Comparison of ENCODE assay signal across 8 cellular contexts in genomic region chr1:109620396-109620817, GRCh38. TPM values are rescaled to one million over a fixed set of nuclear protein-coding genes. Genes with fewer than 3 reads are reported as not detected.
DNase-seq lines count a peak whose midpoint lies in the region; ATAC-seq, FAIRE-seq and TF ChIP-seq lines count a peak whose summit lies in the region.

No MANE protein-coding gene starts in this region.

- H3K4ac ChIP-seq in H1 (replicated peaks; ENCODE audit: insufficient read length, low read depth, low read length) (peak overlapping the region; percentile 81), mesendoderm (ENCODE audit: low read depth, low read length) (no peak overlapping the region)

- intact Hi-C loops in upper lobe of right lung (cut with DNase I) = no loop called here

- POLR2A ChIA-PET in H1 (lab: Charles Lee; ENCODE audit: partially characterized antibody) = interaction anchor here (0.8 to 2.5 kb wide), 10 partner anchors 9 to 75 kb away, joined by 3 to 18 read pairs (median 5); partner anchors contain the start of gene GNAI3

- H4K20me1 ChIP-seq in H1 (replicated peaks in 1 of 2; ENCODE audit: control insufficient read depth in 1 of 2, insufficient read depth in 2 of 2, low read length in 2 of 2) = peaks cover 5 to 25% of the 10 kb centered on the region in 2 experiments

- H4K8ac ChIP-seq in H1 (ENCODE audit: extremely low read depth, insufficient read depth, low read length) (peak overlapping the region; percentile 88; the same call in 1 of the 2 replicates), mesendoderm (ENCODE audit: low read depth, low read length) (no peak overlapping the region)

- H3K79me2 ChIP-seq in H1 (ENCODE audit: control insufficient read depth in 1 of 2, insufficient read depth in 2 of 2, low read length in 2 of 2) (peaks cover 0 to 37% of the 10 kb centered on the region in 2 experiments; a peak in 2 of 4 replicates), mesendoderm (ENCODE audit: control insufficient read depth, insufficient read depth, low read length) (peaks cover 30% of the 10 kb centered on the region)

- H3K4me1 ChIP-seq in H1 (replicated peaks in 1 of 4; ENCODE audit: control insufficient read depth in 3 of 4, insufficient read depth in 4 of 4, low read length in 3 of 4) (peaks cover 4 to 25% (median 12%) of the 10 kb centered on the region in 4 experiments), mesendoderm (ENCODE audit: control insufficient read depth, low read depth, low read length) (peaks cover 2% of the 10 kb centered on the region), upper lobe of right lung (peaks cover 53% of the 10 kb centered on the region)

- H3K14ac ChIP-seq in H1 (ENCODE audit: insufficient read length) = no peak overlapping the region

- TF ChIP-seq CTCF in AG10803 (conservative IDR thresholded peaks at IDR 0.05; ENCODE audit: low read length) = no peak
- no peak for TF ChIP-seq CTCF in H1 (IDR thresholded peaks at IDR 0.05; ENCODE audit: control extremely low read depth in 1 of 3, insufficient read depth in 1 of 3, low read depth in 1 of 3, low read length in 3 of 3)
- TF ChIP-seq CTCF in upper lobe of right lung (IDR thresholded peaks at IDR 0.05) = no peak

- TF ChIP-seq POLR2A in H1 (IDR thresholded peaks at IDR 0.05; ENCODE audit: control extremely low read depth in 1 of 2, low read depth in 2 of 2, low read length in 2 of 2) = no peak; a peak in 1 of 3 replicates

- no peak overlapping the region for H3K27ac ChIP-seq in H1 (ENCODE audit: low read depth, low read length)
- peak overlapping the region; percentile 60 for H3K27ac ChIP-seq in mesendoderm (ENCODE audit: low read depth, low read length)
- H3K27ac ChIP-seq in upper lobe of right lung = peak overlapping the region; percentile 82

- H2BK15ac ChIP-seq in H1 (ENCODE audit: low read length) (0 out of 2 replicates have a peak overlapping the region, but pooled peaks have one; percentile 13), mesendoderm (replicated peaks; ENCODE audit: low read depth) (no peak overlapping the region)

- no peak for FAIRE-seq in H1 (lab: Jason Lieb, UNC)

- H4K5ac ChIP-seq in H1 (ENCODE audit: insufficient read length, low read depth, low read length) (no peak overlapping the region), mesendoderm (ENCODE audit: low read length) (no peak overlapping the region)

- H3K4me3 ChIP-seq in AG10803 (ENCODE audit: low read length) = peak overlapping the region; percentile 99
- H3K4me3 ChIP-seq in H1 (ENCODE audit: extremely low read depth in 1 of 4, insufficient read depth in 2 of 4, low read depth in 3 of 4, low read length in 4 of 4) = peak overlapping the region; percentile 69 to 85 (median 78)
- peak overlapping the region; percentile 89 for H3K4me3 ChIP-seq in mesendoderm (ENCODE audit: low read length)
- peak overlapping the region; percentile 83 for H3K4me3 ChIP-seq in upper lobe of right lung

- H3K9me3 ChIP-seq in H1 (ENCODE audit: insufficient read depth in 2 of 2, low read depth in 1 of 2, low read length in 1 of 2) (no peaks in the 10 kb centered on the region), upper lobe of right lung (no peaks in the 10 kb centered on the region)

- H3K79me1 ChIP-seq in H1 (ENCODE audit: low read depth, low read length) = peaks cover 17% of the 10 kb centered on the region
- peaks cover 23% of the 10 kb centered on the region for H3K79me1 ChIP-seq in mesendoderm (ENCODE audit: low read length)

- no peak for TF ChIP-seq EP300 in H1 (IDR thresholded peaks at IDR 0.05; ENCODE audit: borderline replicate concordance in 1 of 2, low read depth in 2 of 2, low read length in 2 of 2)

- H3K9ac ChIP-seq in H1 (replicated peaks in 1 of 4; ENCODE audit: extremely low read depth in 1 of 4, low read depth in 3 of 4, low read length in 3 of 4) (peak overlapping the region in 3 of 4 experiments; percentile 31 to 74 (median 65); a peak in 6 of 7 replicates), mesendoderm (ENCODE audit: low read length) (peak overlapping the region; percentile 97)

- H2BK5ac ChIP-seq in H1 (ENCODE audit: low read depth, low read length) (peak overlapping the region; percentile 86; the same call in 1 of the 2 replicates), mesendoderm (ENCODE audit: low read length) (peak overlapping the region; percentile 78)

- H2BK20ac ChIP-seq in H1 (ENCODE audit: low read length) = no peak overlapping the region

- ATAC-seq in GM19438 (IDR thresholded peaks at IDR 0.05; ENCODE audit: low read depth, unreplicated experiment) = peak; percentile 2
- peak; percentile 2 for ATAC-seq in upper lobe of right lung

- CTCF ChIA-PET in H1 (lab: Charles Lee; ENCODE audit: partially characterized antibody) = interaction anchor here (0.7 to 1.7 kb wide), 12 partner anchors 10 to 338 kb away, joined by 3 to 9 read pairs (median 3); partner anchors contain the start of gene PSRC1

- H2AFZ ChIP-seq in H1 (ENCODE audit: low read length) = peak overlapping the region; percentile 80; the same call in 1 of the 2 replicates

- H3K56ac ChIP-seq in H1 (replicated peaks; ENCODE audit: insufficient read length, low read depth, low read length) (peak overlapping the region; percentile 64), mesendoderm (ENCODE audit: low read length) (peak overlapping the region; percentile 96)

- TF ChIP-seq RAD21 in H1 (IDR thresholded peaks at IDR 0.05 in 1 of 2, conservative IDR thresholded peaks at IDR 0.05 in 1 of 2; ENCODE audit: low read depth in 2 of 2, low read length in 2 of 2) = no peak

- H2BK12ac ChIP-seq in H1 (ENCODE audit: low read depth, low read length) = peak overlapping the region; percentile 85; the same call in 1 of the 2 replicates

- H2BK120ac ChIP-seq in H1 (replicated peaks; ENCODE audit: low read depth, low read length) = no peak overlapping the region
- H2BK120ac ChIP-seq in mesendoderm (ENCODE audit: low read depth, low read length) = no peak overlapping the region

- no peaks in the 10 kb centered on the region for H3K36me3 ChIP-seq in H1 (ENCODE audit: control insufficient read depth in 2 of 4, insufficient read depth in 4 of 4, low read length in 3 of 4)
- H3K36me3 ChIP-seq in mesendoderm (ENCODE audit: control insufficient read depth, insufficient read depth, low read length) = no peaks in the 10 kb centered on the region
- H3K36me3 ChIP-seq in upper lobe of right lung = no peaks in the 10 kb centered on the region

- H2AK5ac ChIP-seq in H1 (ENCODE audit: low read depth, low read length) (no peak overlapping the region), mesendoderm (ENCODE audit: low read length) (peak overlapping the region; percentile 59)

- H3K4me2 ChIP-seq in H1 (ENCODE audit: insufficient read depth in 1 of 2, low read depth in 2 of 2, low read length in 2 of 2) (peak overlapping the region; percentile 91 to 94), mesendoderm (ENCODE audit: low read length) (peak overlapping the region; percentile 98)

- H3K18ac ChIP-seq in H1 (ENCODE audit: extremely low read depth, low read length) = peak overlapping the region; percentile 96; the same call in 1 of the 2 replicates
- peak overlapping the region; percentile 42 for H3K18ac ChIP-seq in mesendoderm (ENCODE audit: low read length)

- H3K23ac ChIP-seq in H1 (ENCODE audit: insufficient read length) (no peak overlapping the region), mesendoderm (ENCODE audit: low read length) (peak overlapping the region; percentile 90)

- 0% methylated on average over 8 of the region's 10 CpGs; no CpG with 5 or more reads in 1 of the 2 experiments for WGBS in H1 (ENCODE audit: extremely low coverage in 1 of 2, insufficient coverage in 1 of 2, insufficient read length in 1 of 2, insufficient replicate concordance in 2 of 2, low coverage in 1 of 2, low lambda C conversion rate in 2 of 2, missing lambda C conversion rate in 1 of 2), 2 experiments
- WGBS in mesendoderm (ENCODE audit: extremely low coverage, insufficient coverage, low lambda C conversion rate) = no CpG with 5 or more reads among the region's 10 CpGs

- H3K27me3 ChIP-seq in H1 (replicated peaks in 1 of 4; ENCODE audit: control insufficient read depth in 3 of 4, extremely low read depth in 1 of 4, insufficient read depth in 3 of 4, low read length in 3 of 4) = no peaks in the 10 kb centered on the region
- H3K27me3 ChIP-seq in mesendoderm (ENCODE audit: insufficient read depth, low read length, poor library complexity) = no peaks in the 10 kb centered on the region
- no peaks in the 10 kb centered on the region for H3K27me3 ChIP-seq in upper lobe of right lung

- peak overlapping the region; percentile 36 for H4K91ac ChIP-seq in H1 (replicated peaks; ENCODE audit: insufficient read length, low read length)

- peaks cover 16% of the 10 kb centered on the region for H3K23me2 ChIP-seq in H1 (ENCODE audit: low read depth, low read length)

- DNase-seq in AG10803 (ENCODE audit: low read depth) (peak; percentile 68), RKO (ENCODE audit: low spot score) (peak; percentile 55), H1 (ENCODE audit: low read depth in 1 of 2, low spot score in 2 of 2) (no peak), mesendoderm (peak; percentile 67), upper lobe of right lung (peak; percentile 66), NCI-H2029 (lab: John Stamatoyannopoulos, UW) (no peak)
- DNase-seq in activated effector memory CD4-positive, alpha-beta T cell treated with anti-CD3 and anti-CD28 coated beads, Interleukin-2, amount 50 U/mL, for 16 hours = no peak

RNA-seq across cellular contexts. Expression of gene AMPD2, which starts 0.8 kb away (rescaled TPM):
- total RNA-seq in H1 (2021; fragmentation: NEBNext Ultra II Directional; extraction: Animal tissue kit (Norgen Biotek cat#: 25700)) = 67.7 and 69.4 TPM in 2 replicates
- 37.2 and 52.8 TPM in 2 replicates for polyA plus RNA-seq in H1 (2011; rRNA removed)
- polyA plus RNA-seq in H1 (2011; cell fraction: cytosol; rRNA removed) = 37.9 TPM
- 294 TPM for polyA plus RNA-seq in H1 (2011; cell fraction: nucleus; rRNA removed)
- polyA plus RNA-seq in H1 (2012, experiment 1 of 2) = 48.2 to 52.4 TPM (median 49.0 TPM) in 4 replicates
- 39.0 TPM for polyA plus RNA-seq in H1 (2012, experiment 2 of 2)
- polyA plus RNA-seq in H1 (2013, experiment 1 of 2) = 28.5 TPM
- 27.0 TPM for polyA plus RNA-seq in H1 (2013, experiment 2 of 2)
- 47.4 and 58.0 TPM in 2 replicates for polyA minus RNA-seq in H1 (2011; rRNA and poly(A)+ RNA removed)
- polyA minus RNA-seq in H1 (2011; cell fraction: cytosol; rRNA and poly(A)+ RNA removed) = 29.3 TPM
- 60.7 TPM for polyA minus RNA-seq in H1 (2011; cell fraction: nucleus; rRNA and poly(A)+ RNA removed)
- polyA plus RNA-seq in mesendoderm (2013, experiment 1 of 2) = 26.9 TPM
- polyA plus RNA-seq in mesendoderm (2013, experiment 2 of 2) = 26.2 TPM
- 56.9 TPM for total RNA-seq in upper lobe of right lung

RNA-seq across cellular contexts. Expression of gene GNAT2, which starts 1.0 kb away (rescaled TPM):
- not detected in 2 replicates for total RNA-seq in H1 (2021; fragmentation: NEBNext Ultra II Directional; extraction: Animal tissue kit (Norgen Biotek cat#: 25700))
- 0.05 and 0.14 TPM in 2 replicates for polyA plus RNA-seq in H1 (2011; rRNA removed)
- polyA plus RNA-seq in H1 (2011; cell fraction: cytosol; rRNA removed) = 0.19 TPM
- 0.16 TPM for polyA plus RNA-seq in H1 (2011; cell fraction: nucleus; rRNA removed)
- 0.13 to 0.37 TPM in 2 of 4 replicates, not detected in the others for polyA plus RNA-seq in H1 (2012, experiment 1 of 2)
- not detected for polyA plus RNA-seq in H1 (2012, experiment 2 of 2)
- 0.12 TPM for polyA plus RNA-seq in H1 (2013, experiment 1 of 2)
- polyA plus RNA-seq in H1 (2013, experiment 2 of 2) = 0.06 TPM
- polyA minus RNA-seq in H1 (2011; rRNA and poly(A)+ RNA removed) = 0.82 TPM in 1 of 2 replicates, not detected in the other
- not detected for polyA minus RNA-seq in H1 (2011; cell fraction: cytosol; rRNA and poly(A)+ RNA removed)
- 0.50 TPM for polyA minus RNA-seq in H1 (2011; cell fraction: nucleus; rRNA and poly(A)+ RNA removed)
- 0.13 TPM for polyA plus RNA-seq in mesendoderm (2013, experiment 1 of 2)
- polyA plus RNA-seq in mesendoderm (2013, experiment 2 of 2) = 0.25 TPM
- not detected for total RNA-seq in upper lobe of right lung

RNA-seq across cellular contexts. Expression of gene GSTM4, which starts 35.5 kb away (rescaled TPM):
- total RNA-seq in H1 (2021; fragmentation: NEBNext Ultra II Directional; extraction: Animal tissue kit (Norgen Biotek cat#: 25700)) = 11.3 and 18.7 TPM in 2 replicates
- 24.0 and 31.4 TPM in 2 replicates for polyA plus RNA-seq in H1 (2011; rRNA removed)
- 20.5 TPM for polyA plus RNA-seq in H1 (2011; cell fraction: cytosol; rRNA removed)
- polyA plus RNA-seq in H1 (2011; cell fraction: nucleus; rRNA removed) = 20.2 TPM
- polyA plus RNA-seq in H1 (2012, experiment 1 of 2) = 16.0 to 18.7 TPM (median 16.9 TPM) in 4 replicates
- 16.4 TPM for polyA plus RNA-seq in H1 (2012, experiment 2 of 2)
- polyA plus RNA-seq in H1 (2013, experiment 1 of 2) = 12.7 TPM
- 13.7 TPM for polyA plus RNA-seq in H1 (2013, experiment 2 of 2)
- 15.7 and 17.2 TPM in 2 replicates for polyA minus RNA-seq in H1 (2011; rRNA and poly(A)+ RNA removed)
- polyA minus RNA-seq in H1 (2011; cell fraction: cytosol; rRNA and poly(A)+ RNA removed) = 5.1 TPM
- 9.8 TPM for polyA minus RNA-seq in H1 (2011; cell fraction: nucleus; rRNA and poly(A)+ RNA removed)
- 9.2 TPM for polyA plus RNA-seq in mesendoderm (2013, experiment 1 of 2)
- 9.5 TPM for polyA plus RNA-seq in mesendoderm (2013, experiment 2 of 2)
- total RNA-seq in upper lobe of right lung = 17.2 TPM

RNA-seq across cellular contexts. Expression of gene GSTM2, which starts 47.5 kb away (rescaled TPM):
- total RNA-seq in H1 (2021; fragmentation: NEBNext Ultra II Directional; extraction: Animal tissue kit (Norgen Biotek cat#: 25700)) = 9.6 and 12.2 TPM in 2 replicates
- 20.7 and 23.1 TPM in 2 replicates for polyA plus RNA-seq in H1 (2011; rRNA removed)
- polyA plus RNA-seq in H1 (2011; cell fraction: cytosol; rRNA removed) = 19.4 TPM
- 52.6 TPM for polyA plus RNA-seq in H1 (2011; cell fraction: nucleus; rRNA removed)
- polyA plus RNA-seq in H1 (2012, experiment 1 of 2) = 15.0 to 24.0 TPM (median 21.6 TPM) in 4 replicates
- 20.0 TPM for polyA plus RNA-seq in H1 (2012, experiment 2 of 2)
- 14.5 TPM for polyA plus RNA-seq in H1 (2013, experiment 1 of 2)
- 14.1 TPM for polyA plus RNA-seq in H1 (2013, experiment 2 of 2)
- 9.3 and 11.2 TPM in 2 replicates for polyA minus RNA-seq in H1 (2011; rRNA and poly(A)+ RNA removed)
- polyA minus RNA-seq in H1 (2011; cell fraction: cytosol; rRNA and poly(A)+ RNA removed) = 3.3 TPM
- 14.2 TPM for polyA minus RNA-seq in H1 (2011; cell fraction: nucleus; rRNA and poly(A)+ RNA removed)
- 10.1 TPM for polyA plus RNA-seq in mesendoderm (2013, experiment 1 of 2)
- 10.5 TPM for polyA plus RNA-seq in mesendoderm (2013, experiment 2 of 2)
- 37.3 TPM for total RNA-seq in upper lobe of right lung

Comparison
In these comparisons a context has a peak if more than half of its experiments do, and no peak if none do; other contexts are left out.
1. DNase-seq: peak in AG10803 (single experiment), RKO (single experiment), mesendoderm (single experiment) and upper lobe of right lung (single experiment); none in H1 (0 of 2), activated effector memory CD4-positive, alpha-beta T cell treated with anti-CD3 and anti-CD28 coated beads, Interleukin-2, amount 50 U/mL, for 16 hours (single experiment) and NCI-H2029 (single experiment).
2. Peak in every context shown above with its lines, with median percentiles within 50 percentile points of each other: H3K4me3 ChIP-seq.